ENCODE assay signal across 19 cellular contexts in the genomic region with DNA sequence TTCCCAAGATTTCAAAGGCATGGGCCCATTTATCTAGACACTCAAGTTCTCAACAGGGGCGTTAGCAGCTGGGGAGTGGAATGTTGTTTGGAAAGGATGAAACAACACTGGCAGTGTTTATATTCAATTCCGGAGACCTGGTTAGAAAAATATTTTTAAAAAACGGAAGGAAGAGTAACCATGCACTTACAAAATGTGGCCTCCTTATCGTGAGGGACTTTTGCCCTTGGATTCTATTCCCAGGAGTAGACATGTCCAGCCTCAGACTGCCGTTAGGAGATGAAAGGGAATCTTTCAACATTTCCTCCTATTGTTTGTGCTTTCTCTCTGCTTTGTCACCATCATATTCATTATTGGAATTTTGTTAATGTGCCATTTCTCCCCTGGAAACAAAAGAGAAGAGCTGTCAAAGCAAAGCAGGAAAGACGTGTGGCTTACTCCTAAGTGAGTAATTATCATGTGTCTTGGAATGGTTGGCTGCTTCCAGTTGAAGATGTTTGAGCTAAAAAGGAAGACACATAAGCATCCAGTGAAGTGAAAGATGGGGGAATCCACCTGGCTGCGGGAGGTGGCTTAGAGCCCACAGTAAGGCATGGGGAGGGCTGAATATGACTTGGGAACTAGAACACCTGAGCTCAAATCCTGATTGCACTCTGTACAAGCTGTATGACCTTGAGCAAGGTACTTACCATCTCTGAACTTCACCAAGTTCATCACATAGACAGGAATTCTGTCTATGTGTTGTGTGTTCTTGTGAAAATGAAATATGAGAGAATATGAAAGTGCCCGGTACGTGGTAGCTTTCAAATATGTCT.
DNase-seq lines count a peak whose midpoint lies in the region; ATAC-seq and TF ChIP-seq lines count a peak whose summit lies in the region.
"Had no signal": no experiment of that assay in that cellular context is flagged by ENCODE, and none has a peak within 500 bp of the region (broad histone marks: within the 10 kb centered on the region; RNA-seq: fewer than 3 reads in every experiment).

No MANE protein-coding gene starts in this region.

- H3K9me2 ChIP-seq in neural cell (ENCODE audit: insufficient read depth, low read length) = no peaks in the 10 kb centered on the region

- H3K4me3 Mint-ChIP-seq in CD4-positive, alpha-beta T cell = no peak overlapping the region
- H3K4me3 Mint-ChIP-seq: stimulated activated naive CD8-positive, alpha-beta T cell treated with anti-CD3 and anti-CD28 coated beads, Interleukin-15, amount 100 ng/mL, for 72 hours had no signal

- CTCF ChIA-PET in CD4-positive, alpha-beta T cell (lab: Charles Lee) = no interaction called here

- TF ChIP-seq EP300 in neural cell (conservative IDR thresholded peaks at IDR 0.05; ENCODE audit: poor library complexity, severe bottlenecking) = no peak

- H3K27me3 ChIP-seq in CD4-positive, alpha-beta T cell (ENCODE audit: control insufficient read depth, insufficient read depth, low read length) = no peaks in the 10 kb centered on the region
- H3K27me3 ChIP-seq in neural cell (ENCODE audit: insufficient read depth, low read depth, low read length) = no peaks in the 10 kb centered on the region
- H3K27me3 ChIP-seq: gastrocnemius medialis had no signal

- no peaks in the 10 kb centered on the region for H3K27me3 Mint-ChIP-seq in CD4-positive, alpha-beta T cell
- H3K27me3 Mint-ChIP-seq: stimulated activated naive CD8-positive, alpha-beta T cell treated with anti-CD3 and anti-CD28 coated beads, Interleukin-15, amount 100 ng/mL, for 72 hours had no signal

- H4K20me1 ChIP-seq in neural cell (ENCODE audit: insufficient read depth) = no peaks in the 10 kb centered on the region

- no peak overlapping the region for H3K27ac ChIP-seq in CD4-positive, alpha-beta T cell (ENCODE audit: low read depth, low read length)
- no peak overlapping the region for H3K27ac ChIP-seq in neural cell (ENCODE audit: low read length)
- H3K27ac ChIP-seq: gastrocnemius medialis had no signal

- no peak overlapping the region for H2AFZ ChIP-seq in neural cell (ENCODE audit: low read depth, low read length)

- H3K9me3 Mint-ChIP-seq in CD4-positive, alpha-beta T cell = no peaks in the 10 kb centered on the region
- H3K9me3 Mint-ChIP-seq: stimulated activated naive CD8-positive, alpha-beta T cell treated with anti-CD3 and anti-CD28 coated beads, Interleukin-15, amount 100 ng/mL, for 72 hours had no signal

- ATAC-seq in CD4-positive, alpha-beta T cell (ENCODE audit: poor library complexity) = no peak
- ATAC-seq in GM18505 (IDR thresholded peaks at IDR 0.05; ENCODE audit: unreplicated experiment) (no peak), GM21737 (IDR thresholded peaks at IDR 0.05; ENCODE audit: unreplicated experiment) (no peak)
- ATAC-seq: stimulated activated naive CD8-positive, alpha-beta T cell treated with anti-CD3 and anti-CD28 coated beads, Interleukin-15, amount 100 ng/mL, for 72 hours had no signal

- no peaks in the 10 kb centered on the region for H3K36me3 Mint-ChIP-seq in CD4-positive, alpha-beta T cell (ENCODE audit: low read depth)

- no peak overlapping the region for H3K9ac ChIP-seq in neural cell (ENCODE audit: low read length)

- TF ChIP-seq POLR2A in GM18505 (IDR thresholded peaks at IDR 0.05; ENCODE audit: borderline replicate concordance, extremely low read depth, insufficient read depth, insufficient read length) = no peak

- H3K9me3 ChIP-seq in CD4-positive, alpha-beta T cell (ENCODE audit: control insufficient read depth, low read length) = no peaks in the 10 kb centered on the region
- H3K9me3 ChIP-seq in neural cell (ENCODE audit: low read length) = no peaks in the 10 kb centered on the region
- H3K9me3 ChIP-seq: gastrocnemius medialis had no signal

- no peak for TF ChIP-seq CTCF in CD4-positive, alpha-beta T cell (IDR thresholded peaks at IDR 0.05)
- TF ChIP-seq CTCF in fibroblast of the aortic adventitia (IDR thresholded peaks at IDR 0.05; ENCODE audit: insufficient read depth, low read length) (no peak), neural cell (IDR thresholded peaks at IDR 0.05; ENCODE audit: poor library complexity, severe bottlenecking) (no peak)

- peak overlapping the region; percentile 45 for H3K27ac Mint-ChIP-seq in CD4-positive, alpha-beta T cell

- no peak for DNase-seq in CD4-positive, alpha-beta T cell
- DNase-seq in amniotic epithelial cell (ENCODE audit: low read depth) (peak; percentile 12), fibroblast of the aortic adventitia (ENCODE audit: low read depth) (peak; percentile 74), cerebellar cortex (ENCODE audit: low spot score) (no peak)
- DNase-seq in activated T-cell treated with anti-CD3 and anti-CD28 coated beads, Interleukin-2, amount 50 U/mL, for 1 hour = no peak
- DNase-seq: activated CD4-positive, alpha-beta T cell treated with anti-CD3 and anti-CD28 coated beads for 1 hour; activated naive CD4-positive, alpha-beta T cell treated with Interleukin-2 at 50 U/mL for 16 hours; DMS 273 treated with DMSO at 0.1 percent for 48 hours; effector memory CD4-positive, alpha-beta T cell; gastrocnemius medialis; KG1; NCI-H1105 treated with DMSO at 0.1 percent for 48 hours; NK-92 treated with Interleukin-12 subunit alpha and Interleukin-12 subunit beta, amount 100 ng/mL, for 24 hours; posterior cingulate gyrus; stimulated activated naive CD8-positive, alpha-beta T cell treated with anti-CD3 and anti-CD28 coated beads, Interleukin-15, amount 100 ng/mL, for 72 hours; T1000 had no signal

- H3K4me3 ChIP-seq in fibroblast of the aortic adventitia (ENCODE audit: low read depth, low read length) (no peak overlapping the region), neural cell (ENCODE audit: low read length) (no peak overlapping the region)
- H3K4me3 ChIP-seq: gastrocnemius medialis had no signal

- TF ChIP-seq RAD21 in neural cell (conservative IDR thresholded peaks at IDR 0.05) = no peak

- no peaks in the 10 kb centered on the region for H3K36me3 ChIP-seq in neural cell (ENCODE audit: insufficient read depth, low read length)
- H3K36me3 ChIP-seq: gastrocnemius medialis had no signal

- H3K79me2 ChIP-seq in neural cell (replicated peaks; ENCODE audit: insufficient read depth, low read length) = no peaks in the 10 kb centered on the region

- H3K4me2 ChIP-seq in neural cell (ENCODE audit: low read length) = no peak overlapping the region

- POLR2A ChIA-PET in CD4-positive, alpha-beta T cell (lab: Charles Lee) = interaction anchor here (1.1 kb wide), 1 partner anchor 71 kb away, joined by 5 read pairs; the partner anchor contains the start of gene JUN

- H3K4me1 Mint-ChIP-seq in CD4-positive, alpha-beta T cell (ENCODE audit: low read depth) = peaks cover 47% of the 10 kb centered on the region

- intact Hi-C loops in CD4-positive, alpha-beta T cell (cut with DNase I, micrococcal nuclease) = loop anchor here in 1 of 2 experiments (5.0 kb wide), 1 partner anchor 87 kb away; no protein-coding TSS in a partner anchor

- H3F3A ChIP-seq in neural cell (ENCODE audit: insufficient read depth, low read length, poor library complexity, severe bottlenecking) = no peaks in the 10 kb centered on the region

TF ChIP-seq in neural cell, 6 proteins besides CTCF, POLR2A, EP300 and RAD21:
- no peak for TF ChIP-seq MXI1 (conservative IDR thresholded peaks at IDR 0.05; ENCODE audit: poor library complexity, severe bottlenecking)
- TF ChIP-seq, protein P1, sequence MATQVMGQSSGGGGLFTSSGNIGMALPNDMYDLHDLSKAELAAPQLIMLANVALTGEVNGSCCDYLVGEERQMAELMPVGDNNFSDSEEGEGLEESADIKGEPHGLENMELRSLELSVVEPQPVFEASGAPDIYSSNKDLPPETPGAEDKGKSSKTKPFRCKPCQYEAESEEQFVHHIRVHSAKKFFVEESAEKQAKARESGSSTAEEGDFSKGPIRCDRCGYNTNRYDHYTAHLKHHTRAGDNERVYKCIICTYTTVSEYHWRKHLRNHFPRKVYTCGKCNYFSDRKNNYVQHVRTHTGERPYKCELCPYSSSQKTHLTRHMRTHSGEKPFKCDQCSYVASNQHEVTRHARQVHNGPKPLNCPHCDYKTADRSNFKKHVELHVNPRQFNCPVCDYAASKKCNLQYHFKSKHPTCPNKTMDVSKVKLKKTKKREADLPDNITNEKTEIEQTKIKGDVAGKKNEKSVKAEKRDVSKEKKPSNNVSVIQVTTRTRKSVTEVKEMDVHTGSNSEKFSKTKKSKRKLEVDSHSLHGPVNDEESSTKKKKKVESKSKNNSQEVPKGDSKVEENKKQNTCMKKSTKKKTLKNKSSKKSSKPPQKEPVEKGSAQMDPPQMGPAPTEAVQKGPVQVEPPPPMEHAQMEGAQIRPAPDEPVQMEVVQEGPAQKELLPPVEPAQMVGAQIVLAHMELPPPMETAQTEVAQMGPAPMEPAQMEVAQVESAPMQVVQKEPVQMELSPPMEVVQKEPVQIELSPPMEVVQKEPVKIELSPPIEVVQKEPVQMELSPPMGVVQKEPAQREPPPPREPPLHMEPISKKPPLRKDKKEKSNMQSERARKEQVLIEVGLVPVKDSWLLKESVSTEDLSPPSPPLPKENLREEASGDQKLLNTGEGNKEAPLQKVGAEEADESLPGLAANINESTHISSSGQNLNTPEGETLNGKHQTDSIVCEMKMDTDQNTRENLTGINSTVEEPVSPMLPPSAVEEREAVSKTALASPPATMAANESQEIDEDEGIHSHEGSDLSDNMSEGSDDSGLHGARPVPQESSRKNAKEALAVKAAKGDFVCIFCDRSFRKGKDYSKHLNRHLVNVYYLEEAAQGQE (IDR thresholded peaks at IDR 0.05; ENCODE audit: borderline replicate concordance) = peak; percentile 89

Comparison
In these comparisons a context has a peak if more than half of its experiments do, and no peak if none do; other contexts are left out.
1. DNase-seq: peak in amniotic epithelial cell (single experiment) and fibroblast of the aortic adventitia (single experiment); none in CD4-positive, alpha-beta T cell (0 of 10), cerebellar cortex (single experiment) and activated T-cell treated with anti-CD3 and anti-CD28 coated beads, Interleukin-2, amount 50 U/mL, for 1 hour (single experiment).